In genomic region chr5:129459485-129460120, GRCh38 we compare ENCODE assay signal across 1 cellular context.
TF ChIP-seq lines count a peak whose summit lies in the region.

No MANE protein-coding gene starts in this region.

TF ChIP-seq in WTC11, 78 proteins besides CTCF, POLR2A, EP300 and RAD21 (continued from another document and continues in another):
- TF ChIP-seq FOXP4 (CRISPR knock-in tag; IDR thresholded peaks at IDR 0.05) (no peak), AFF4 (CRISPR knock-in tag; IDR thresholded peaks at IDR 0.05; ENCODE audit: borderline replicate concordance) (no peak), MYBL2 (CRISPR knock-in tag; IDR thresholded peaks at IDR 0.05) (peak; percentile 90), ZNF219 (CRISPR knock-in tag; IDR thresholded peaks at IDR 0.05; ENCODE audit: borderline replicate concordance) (no peak), MXD4 (CRISPR knock-in tag; IDR thresholded peaks at IDR 0.05; ENCODE audit: borderline replicate concordance) (no peak), PREB (CRISPR knock-in tag; IDR thresholded peaks at IDR 0.05; ENCODE audit: borderline replicate concordance) (no peak), ATF6 (CRISPR knock-in tag; IDR thresholded peaks at IDR 0.05) (no peak), ARID4B (CRISPR knock-in tag; IDR thresholded peaks at IDR 0.05; ENCODE audit: borderline replicate concordance) (peak; percentile 67; the same call in 1 of the 2 replicates), GTF2I (CRISPR knock-in tag; conservative IDR thresholded peaks at IDR 0.05) (no peak), SOX15 (CRISPR knock-in tag; IDR thresholded peaks at IDR 0.05) (no peak), ZNF281 (CRISPR knock-in tag; IDR thresholded peaks at IDR 0.05) (no peak), ZNF671 (CRISPR knock-in tag; IDR thresholded peaks at IDR 0.05) (no peak), NFYB (CRISPR knock-in tag; conservative IDR thresholded peaks at IDR 0.05; ENCODE audit: low read depth) (no peak; the same call in 1 of the 2 replicates), GABPB1 (CRISPR knock-in tag; IDR thresholded peaks at IDR 0.05) (no peak), PRDM15 (CRISPR knock-in tag; IDR thresholded peaks at IDR 0.05) (peak; percentile 93), CREM (CRISPR knock-in tag; IDR thresholded peaks at IDR 0.05) (no peak), TP53 (CRISPR knock-in tag; IDR thresholded peaks at IDR 0.05) (peak; percentile 43; the same call in 1 of the 2 replicates), ZNF396 (CRISPR knock-in tag; IDR thresholded peaks at IDR 0.05; ENCODE audit: borderline replicate concordance) (no peak), ZSCAN18 (CRISPR knock-in tag; IDR thresholded peaks at IDR 0.05) (no peak), AR (CRISPR knock-in tag; IDR thresholded peaks at IDR 0.05) (no peak), NR3C1 (CRISPR knock-in tag; conservative IDR thresholded peaks at IDR 0.05; ENCODE audit: low read depth) (no peak), ZNF512 (CRISPR knock-in tag; IDR thresholded peaks at IDR 0.05; ENCODE audit: borderline replicate concordance) (no peak)
